ENCODE assay signal across 14 cellular contexts in the genomic region with DNA sequence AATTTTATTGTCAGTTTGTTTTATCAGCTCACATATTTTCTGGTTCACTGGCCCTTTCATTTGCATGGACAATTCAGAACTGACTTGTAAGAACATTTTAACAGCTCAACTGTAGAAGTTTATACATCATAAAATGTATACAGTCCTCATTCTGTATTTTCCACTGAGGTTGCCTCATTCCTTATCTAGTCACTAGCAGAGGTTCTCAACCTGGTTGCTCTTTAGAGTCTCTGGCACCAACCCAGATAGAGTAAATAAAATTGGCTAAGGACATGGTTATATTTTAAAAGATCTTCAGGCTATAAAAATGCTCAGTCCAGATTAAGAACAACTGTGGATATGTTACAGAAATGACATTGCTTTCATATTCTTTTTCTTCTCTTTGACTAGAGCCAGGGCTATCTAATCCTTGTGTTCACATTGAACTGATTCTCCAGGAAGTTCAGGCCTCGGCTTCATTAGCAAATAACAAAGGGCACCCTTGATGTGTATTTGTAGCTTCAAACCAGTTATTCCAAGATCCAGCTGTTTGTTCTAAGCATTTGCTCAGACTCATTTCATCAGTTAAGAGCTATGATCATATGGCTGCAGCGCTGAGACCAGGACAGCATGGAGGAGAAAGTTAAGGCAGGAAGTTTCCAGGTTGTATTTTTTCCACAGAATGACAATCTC.
"Had no signal": no experiment of that assay in that cellular context is flagged by ENCODE, and none has a peak within 500 bp of the region (broad histone marks: within the 10 kb centered on the region; RNA-seq: fewer than 3 reads in every experiment).

No MANE protein-coding gene starts in this region.

- DNase-seq: activated CD4-positive, alpha-beta memory T cell treated with anti-CD3 and anti-CD28 coated beads, Interleukin-2, amount 10 ng/mL, durations not matched to agents 7 days and 5 days; activated CD4-positive, alpha-beta T cell treated with anti-CD3 and anti-CD28 coated beads for 4 hours; activated effector memory CD4-positive, alpha-beta T cell treated with anti-CD3 and anti-CD28 coated beads, Interleukin-2, amount 50 U/mL, for 16 hours; activated T-cell treated with anti-CD3 and anti-CD28 coated beads, Interleukin-2, amount 50 U/mL, for 4 hours; adrenal gland; dorsolateral prefrontal cortex; erythroblast; islet precursor cell; left ventricle myocardium inferior; stimulated activated CD4-positive, alpha-beta T cell treated with anti-CD3 and anti-CD28 coated beads, Interleukin-2, amount 100 ng/mL, for 48 hours; T-helper 17 cell had no signal

- H3K27me3 ChIP-seq: adrenal gland, cardiac muscle cell, dorsolateral prefrontal cortex had no signal

- H3K36me3 ChIP-seq: adrenal gland, cardiac muscle cell, left ventricle myocardium inferior had no signal

- H3K4me3 ChIP-seq: adrenal gland, cardiac muscle cell, dorsolateral prefrontal cortex, left ventricle myocardium inferior had no signal

- H3K4me1 ChIP-seq: adrenal gland, left ventricle myocardium inferior had no signal

- H3K27ac ChIP-seq: adrenal gland, cardiac muscle cell, dorsolateral prefrontal cortex, left ventricle myocardium inferior had no signal

- H3K9me3 ChIP-seq: adrenal gland, left ventricle myocardium inferior had no signal

- ATAC-seq: activated T-cell treated with anti-CD3 and anti-CD28 coated beads, Interleukin-2, amount 50 U/mL, for 4 hours; stimulated activated memory B cell treated with anti-CD40 and anti-IgM and Interleukin-4, amounts not matched to agents 10 μg/mL and 1 μg/mL and 100 μg/mL, for 72 hours; T-helper 17 cell; WTC11 had no signal
